8 cellular contexts compared by ENCODE assay signal in the genomic region with DNA sequence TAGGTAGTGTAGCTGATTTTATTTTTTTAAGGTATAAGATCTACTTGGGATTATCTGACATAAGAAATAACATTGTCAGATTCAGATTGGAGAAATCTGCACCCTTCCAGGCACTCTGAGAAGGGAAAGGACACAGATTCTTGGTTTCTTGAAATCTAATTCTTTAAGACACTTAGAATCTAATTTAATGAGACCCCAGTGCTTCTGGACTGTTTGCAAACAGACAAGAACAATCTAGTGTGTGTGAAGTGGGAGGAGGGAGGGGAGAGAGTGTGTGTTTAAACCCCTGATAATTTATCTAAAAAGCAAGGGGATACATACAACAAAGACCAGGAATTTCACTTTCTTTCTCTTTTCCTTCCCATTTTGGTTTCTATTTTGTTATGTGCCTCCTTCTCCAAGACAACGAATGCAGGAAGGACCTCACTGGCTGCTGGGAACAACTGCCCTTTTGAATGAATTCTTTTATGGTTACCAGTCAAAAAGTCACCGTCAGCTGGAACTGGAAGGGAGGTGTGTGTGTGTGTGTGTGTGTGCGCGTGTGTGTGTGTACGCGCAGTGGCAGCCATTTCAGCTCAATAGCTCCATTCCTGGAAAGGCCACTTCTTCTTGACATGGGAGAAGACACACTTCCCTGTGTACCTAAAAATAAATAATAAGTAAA.
DNase-seq lines count a peak whose midpoint lies in the region; ATAC-seq and TF ChIP-seq lines count a peak whose summit lies in the region.

No MANE protein-coding gene starts in this region.

- ATAC-seq in gastroesophageal sphincter = no peak
- ATAC-seq in sciatic nerve = peak; percentile 59
- no peak for ATAC-seq in GM18873 (IDR thresholded peaks at IDR 0.05; ENCODE audit: low FRiP score, unreplicated experiment)

- no peaks in the 10 kb centered on the region for H3K27me3 ChIP-seq in gastroesophageal sphincter

- TF ChIP-seq POLR2A in gastroesophageal sphincter (IDR thresholded peaks at IDR 0.05) = no peak

- no peak for TF ChIP-seq CTCF in GM12865 (IDR thresholded peaks at IDR 0.05; ENCODE audit: insufficient read depth, low read depth, low read length, missing control alignments)
- no peak for TF ChIP-seq CTCF in gastroesophageal sphincter (IDR thresholded peaks at IDR 0.05)

- H3K4me1 ChIP-seq in gastroesophageal sphincter = peaks cover 6 to 33% (median 8%) of the 10 kb centered on the region in 3 donors

- DNase-seq in GM12865 (ENCODE audit: low read depth) (peak; percentile 71), RPMI7951 (ENCODE audit: low read depth) (peak; percentile 99), sciatic nerve (ENCODE audit: low spot score) (no peak), T-helper 9 cell (no peak), RPMI8226 (no peak)
- DNase-seq in stimulated activated naive CD4-positive, alpha-beta T cell treated with Interleukin-2 at 50 U/mL for 16 hours (lab: John Stamatoyannopoulos, UW) = no peak

- H3K36me3 ChIP-seq in gastroesophageal sphincter = no peaks in the 10 kb centered on the region

- intact Hi-C loops in sciatic nerve (cut with DNase I) = loop anchor here (10.0 kb wide), 1 partner anchor 124 kb away; no protein-coding TSS in a partner anchor

- peak overlapping the region in 3 of 4 donors; percentile 31 to 72 (median 68) for H3K27ac ChIP-seq in gastroesophageal sphincter

- no peak for TF ChIP-seq EP300 in gastroesophageal sphincter (IDR thresholded peaks at IDR 0.05)

- no peaks in the 10 kb centered on the region for H3K9me3 ChIP-seq in gastroesophageal sphincter

- WGBS in gastroesophageal sphincter (ENCODE audit: low coverage in 1 of 2), 2 donors = 15 to 53% methylated on average over 4 to 6 of the region's 6 CpGs

- H3K4me3 ChIP-seq in GM12865 (ENCODE audit: low read depth, low read length) (peak overlapping the region; percentile 54), gastroesophageal sphincter (no peak overlapping the region)

Comparison
In these comparisons a context has a peak if more than half of its experiments do, and no peak if none do; other contexts are left out.
1. DNase-seq: peak in GM12865 (single experiment) and RPMI7951 (single experiment); none in sciatic nerve (single experiment), stimulated activated naive CD4-positive, alpha-beta T cell treated with Interleukin-2 at 50 U/mL for 16 hours (single experiment), T-helper 9 cell (single experiment) and RPMI8226 (single experiment).